1 cellular context compared by ENCODE assay signal in genomic region chr7:114083714-114084113, GRCh38.
TF ChIP-seq lines count a peak whose summit lies in the region.

No MANE protein-coding gene starts in this region.

TF ChIP-seq in GM23338, 12 proteins besides CTCF, POLR2A, EP300 and RAD21 (continued from another document):
- TF ChIP-seq, protein P1, sequence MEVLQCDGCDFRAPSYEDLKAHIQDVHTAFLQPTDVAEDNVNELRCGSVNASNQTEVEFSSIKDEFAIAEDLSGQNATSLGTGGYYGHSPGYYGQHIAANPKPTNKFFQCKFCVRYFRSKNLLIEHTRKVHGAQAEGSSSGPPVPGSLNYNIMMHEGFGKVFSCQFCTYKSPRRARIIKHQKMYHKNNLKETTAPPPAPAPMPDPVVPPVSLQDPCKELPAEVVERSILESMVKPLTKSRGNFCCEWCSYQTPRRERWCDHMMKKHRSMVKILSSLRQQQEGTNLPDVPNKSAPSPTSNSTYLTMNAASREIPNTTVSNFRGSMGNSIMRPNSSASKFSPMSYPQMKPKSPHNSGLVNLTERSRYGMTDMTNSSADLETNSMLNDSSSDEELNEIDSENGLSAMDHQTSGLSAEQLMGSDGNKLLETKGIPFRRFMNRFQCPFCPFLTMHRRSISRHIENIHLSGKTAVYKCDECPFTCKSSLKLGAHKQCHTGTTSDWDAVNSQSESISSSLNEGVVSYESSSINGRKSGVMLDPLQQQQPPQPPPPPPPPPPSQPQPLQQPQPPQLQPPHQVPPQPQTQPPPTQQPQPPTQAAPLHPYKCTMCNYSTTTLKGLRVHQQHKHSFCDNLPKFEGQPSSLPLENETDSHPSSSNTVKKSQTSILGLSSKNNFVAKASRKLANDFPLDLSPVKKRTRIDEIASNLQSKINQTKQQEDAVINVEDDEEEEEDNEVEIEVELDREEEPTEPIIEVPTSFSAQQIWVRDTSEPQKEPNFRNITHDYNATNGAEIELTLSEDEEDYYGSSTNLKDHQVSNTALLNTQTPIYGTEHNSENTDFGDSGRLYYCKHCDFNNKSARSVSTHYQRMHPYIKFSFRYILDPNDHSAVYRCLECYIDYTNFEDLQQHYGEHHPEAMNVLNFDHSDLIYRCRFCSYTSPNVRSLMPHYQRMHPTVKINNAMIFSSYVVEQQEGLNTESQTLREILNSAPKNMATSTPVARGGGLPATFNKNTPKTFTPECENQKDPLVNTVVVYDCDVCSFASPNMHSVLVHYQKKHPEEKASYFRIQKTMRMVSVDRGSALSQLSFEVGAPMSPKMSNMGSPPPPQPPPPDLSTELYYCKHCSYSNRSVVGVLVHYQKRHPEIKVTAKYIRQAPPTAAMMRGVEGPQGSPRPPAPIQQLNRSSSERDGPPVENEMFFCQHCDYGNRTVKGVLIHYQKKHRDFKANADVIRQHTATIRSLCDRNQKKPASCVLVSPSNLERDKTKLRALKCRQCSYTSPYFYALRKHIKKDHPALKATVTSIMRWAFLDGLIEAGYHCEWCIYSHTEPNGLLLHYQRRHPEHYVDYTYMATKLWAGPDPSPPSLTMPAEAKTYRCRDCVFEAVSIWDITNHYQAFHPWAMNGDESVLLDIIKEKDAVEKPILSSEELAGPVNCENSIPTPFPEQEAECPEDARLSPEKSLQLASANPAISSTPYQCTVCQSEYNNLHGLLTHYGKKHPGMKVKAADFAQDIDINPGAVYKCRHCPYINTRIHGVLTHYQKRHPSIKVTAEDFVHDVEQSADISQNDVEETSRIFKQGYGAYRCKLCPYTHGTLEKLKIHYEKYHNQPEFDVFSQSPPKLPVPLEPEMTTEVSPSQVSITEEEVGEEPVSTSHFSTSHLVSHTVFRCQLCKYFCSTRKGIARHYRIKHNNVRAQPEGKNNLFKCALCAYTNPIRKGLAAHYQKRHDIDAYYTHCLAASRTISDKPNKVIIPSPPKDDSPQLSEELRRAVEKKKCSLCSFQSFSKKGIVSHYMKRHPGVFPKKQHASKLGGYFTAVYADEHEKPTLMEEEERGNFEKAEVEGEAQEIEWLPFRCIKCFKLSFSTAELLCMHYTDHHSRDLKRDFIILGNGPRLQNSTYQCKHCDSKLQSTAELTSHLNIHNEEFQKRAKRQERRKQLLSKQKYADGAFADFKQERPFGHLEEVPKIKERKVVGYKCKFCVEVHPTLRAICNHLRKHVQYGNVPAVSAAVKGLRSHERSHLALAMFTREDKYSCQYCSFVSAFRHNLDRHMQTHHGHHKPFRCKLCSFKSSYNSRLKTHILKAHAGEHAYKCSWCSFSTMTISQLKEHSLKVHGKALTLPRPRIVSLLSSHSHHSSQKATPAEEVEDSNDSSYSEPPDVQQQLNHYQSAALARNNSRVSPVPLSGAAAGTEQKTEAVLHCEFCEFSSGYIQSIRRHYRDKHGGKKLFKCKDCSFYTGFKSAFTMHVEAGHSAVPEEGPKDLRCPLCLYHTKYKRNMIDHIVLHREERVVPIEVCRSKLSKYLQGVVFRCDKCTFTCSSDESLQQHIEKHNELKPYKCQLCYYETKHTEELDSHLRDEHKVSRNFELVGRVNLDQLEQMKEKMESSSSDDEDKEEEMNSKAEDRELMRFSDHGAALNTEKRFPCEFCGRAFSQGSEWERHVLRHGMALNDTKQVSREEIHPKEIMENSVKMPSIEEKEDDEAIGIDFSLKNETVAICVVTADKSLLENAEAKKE (CRISPR knock-in tag; IDR thresholded peaks at IDR 0.05): no peak
- peak; percentile 80 for TF ChIP-seq EZH2 (IDR thresholded peaks at IDR 0.05; ENCODE audit: low read depth, unreplicated experiment)
- no peak for TF ChIP-seq CREB1 (CRISPR knock-in tag; IDR thresholded peaks at IDR 0.05; ENCODE audit: low read depth)
- no peak for TF ChIP-seq STAT1 (IDR thresholded peaks at IDR 0.05; ENCODE audit: unreplicated experiment)
- TF ChIP-seq ZNF331 (CRISPR knock-in tag; IDR thresholded peaks at IDR 0.05; ENCODE audit: low read depth): no peak
